In the genomic region with DNA sequence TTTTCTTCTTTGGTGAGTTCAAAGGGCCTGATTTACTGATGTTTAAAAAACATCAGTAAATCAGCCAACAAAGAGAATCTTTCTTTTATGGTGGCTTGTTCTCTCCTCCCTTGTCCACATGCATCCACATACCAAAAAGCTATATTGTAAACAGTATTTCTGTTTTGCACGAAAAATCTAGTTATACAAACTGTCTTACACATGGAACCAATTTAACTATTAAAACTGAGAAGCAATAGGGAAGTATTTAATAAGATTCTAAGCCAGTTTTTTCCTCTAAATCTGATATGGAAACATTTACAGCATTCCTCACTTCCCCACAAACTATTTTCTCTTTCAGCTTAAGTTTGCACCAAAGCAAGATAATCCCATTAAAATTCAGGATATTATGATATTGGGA, we compare ENCODE assay signal across 14 cellular contexts.
DNase-seq lines count a peak whose midpoint lies in the region; ATAC-seq and TF ChIP-seq lines count a peak whose summit lies in the region.
"Had no signal": no experiment of that assay in that cellular context is flagged by ENCODE, and none has a peak within 500 bp of the region (broad histone marks: within the 10 kb centered on the region; RNA-seq: fewer than 3 reads in every experiment).

No MANE protein-coding gene starts in this region.

- WGBS in hepatocyte (ENCODE audit: low lambda C conversion rate, missing lambda C conversion rate): 47% methylated on average over 1 of the region's 1 CpG

- no peaks in the 10 kb centered on the region for H3K9me3 Mint-ChIP-seq in activated CD8-positive, alpha-beta memory T cell treated with anti-CD3 and anti-CD28 coated beads, Interleukin-2, amount 10 ng/mL, durations not matched to agents 7 days and 5 days (ENCODE audit: low read depth)
- H3K9me3 Mint-ChIP-seq in activated CD8-positive, alpha-beta T cell treated with anti-CD3 and anti-CD28 coated beads for 36 hours: no peaks in the 10 kb centered on the region
- no peaks in the 10 kb centered on the region for H3K9me3 Mint-ChIP-seq in stimulated activated memory B cell treated with anti-CD40 and anti-IgM and Interleukin-4, amounts not matched to agents 10 μg/mL and 1 μg/mL and 100 μg/mL, for 72 hours

- H3K9me2 ChIP-seq in hepatocyte (replicated peaks; ENCODE audit: insufficient read depth): no peaks in the 10 kb centered on the region

- H3K36me3 Mint-ChIP-seq in activated CD8-positive, alpha-beta memory T cell treated with anti-CD3 and anti-CD28 coated beads, Interleukin-2, amount 10 ng/mL, durations not matched to agents 7 days and 5 days: peaks cover 17% of the 10 kb centered on the region
- peaks cover 6% of the 10 kb centered on the region for H3K36me3 Mint-ChIP-seq in activated CD8-positive, alpha-beta T cell treated with anti-CD3 and anti-CD28 coated beads for 36 hours (ENCODE audit: low read depth)
- H3K36me3 Mint-ChIP-seq in stimulated activated memory B cell treated with anti-CD40 and anti-IgM and Interleukin-4, amounts not matched to agents 10 μg/mL and 1 μg/mL and 100 μg/mL, for 72 hours: no peaks in the 10 kb centered on the region

- no peaks in the 10 kb centered on the region for H3K36me3 ChIP-seq in hepatocyte (replicated peaks; ENCODE audit: insufficient read depth, low read depth)
- H3K36me3 ChIP-seq in tibial artery: no peaks in the 10 kb centered on the region

- no peak for ATAC-seq in activated CD8-positive, alpha-beta memory T cell treated with anti-CD3 and anti-CD28 coated beads, Interleukin-2, amount 10 ng/mL, durations not matched to agents 7 days and 5 days
- no peak for ATAC-seq in activated CD8-positive, alpha-beta T cell treated with anti-CD3 and anti-CD28 coated beads for 36 hours
- ATAC-seq in stimulated activated memory B cell treated with anti-CD40 and anti-IgM and Interleukin-4, amounts not matched to agents 10 μg/mL and 1 μg/mL and 100 μg/mL, for 72 hours: no peak
- ATAC-seq in HG02973 (IDR thresholded peaks at IDR 0.05; ENCODE audit: unreplicated experiment) (no peak), GM19324 (IDR thresholded peaks at IDR 0.05; ENCODE audit: low FRiP score, unreplicated experiment) (no peak)

- H3K79me2 ChIP-seq in hepatocyte: peaks cover 10% of the 10 kb centered on the region

- peaks cover 14% of the 10 kb centered on the region for H3K27me3 Mint-ChIP-seq in activated CD8-positive, alpha-beta memory T cell treated with anti-CD3 and anti-CD28 coated beads, Interleukin-2, amount 10 ng/mL, durations not matched to agents 7 days and 5 days
- no peaks in the 10 kb centered on the region for H3K27me3 Mint-ChIP-seq in activated CD8-positive, alpha-beta T cell treated with anti-CD3 and anti-CD28 coated beads for 36 hours
- H3K27me3 Mint-ChIP-seq in stimulated activated memory B cell treated with anti-CD40 and anti-IgM and Interleukin-4, amounts not matched to agents 10 μg/mL and 1 μg/mL and 100 μg/mL, for 72 hours: peaks cover 10% of the 10 kb centered on the region

- intact Hi-C loops in activated CD8-positive, alpha-beta T cell treated with anti-CD3 and anti-CD28 coated beads for 36 hours (cut with micrococcal nuclease): loop anchor here (5.0 to 10.0 kb wide), 4 partner anchors 63 to 313 kb away; no protein-coding TSS in a partner anchor
- intact Hi-C loops in tibial artery (cut with DNase I; ENCODE audit: low total_unique reads): loop anchor here (5.0 kb wide), 1 partner anchor 328 kb away; no protein-coding TSS in a partner anchor

- no peak overlapping the region for H2AFZ ChIP-seq in hepatocyte

- H3K4me3 ChIP-seq in hepatocyte: no peak overlapping the region
- no peak overlapping the region for H3K4me3 ChIP-seq in tibial artery

- H4K20me1 ChIP-seq in hepatocyte (ENCODE audit: insufficient read depth, poor library complexity, severe bottlenecking): peaks cover 6% of the 10 kb centered on the region

- no peak for DNase-seq in activated CD8-positive, alpha-beta memory T cell treated with anti-CD3 and anti-CD28 coated beads, Interleukin-2, amount 10 ng/mL, durations not matched to agents 7 days and 5 days
- no peak for DNase-seq in activated CD8-positive, alpha-beta memory T cell treated with anti-CD3 and anti-CD28 coated beads, Interleukin-2, amount 50 U/mL, for 48 hours
- DNase-seq in activated CD8-positive, alpha-beta T cell treated with anti-CD3 and anti-CD28 coated beads for 36 hours: no peak
- DNase-seq in hepatocyte (ENCODE audit: low spot score): no peak
- DNase-seq in tibial artery: no peak
- DNase-seq: ACHN; activated CD4-positive, alpha-beta T cell treated with anti-CD3 and anti-CD28 coated beads for 1 hour; islet precursor cell; NCI-H146; NCI-H69; SHP77 treated with DMSO at 0.1 percent for 48 hours had no signal

- H3K4me2 ChIP-seq in hepatocyte: peak overlapping the region; percentile 97

- H3K4me1 ChIP-seq in hepatocyte (ENCODE audit: insufficient read depth) (peaks cover 4% of the 10 kb centered on the region), tibial artery (peaks cover 0 to 19% (median 8%) of the 10 kb centered on the region in 4 donors)

- peaks cover 65% of the 10 kb centered on the region for H3K4me1 Mint-ChIP-seq in activated CD8-positive, alpha-beta memory T cell treated with anti-CD3 and anti-CD28 coated beads, Interleukin-2, amount 10 ng/mL, durations not matched to agents 7 days and 5 days
- peaks cover 51% of the 10 kb centered on the region for H3K4me1 Mint-ChIP-seq in activated CD8-positive, alpha-beta T cell treated with anti-CD3 and anti-CD28 coated beads for 36 hours (ENCODE audit: low read depth)
- peaks cover 29% of the 10 kb centered on the region for H3K4me1 Mint-ChIP-seq in stimulated activated memory B cell treated with anti-CD40 and anti-IgM and Interleukin-4, amounts not matched to agents 10 μg/mL and 1 μg/mL and 100 μg/mL, for 72 hours

- no peak for TF ChIP-seq CTCF in activated CD8-positive, alpha-beta T cell treated with anti-CD3 and anti-CD28 coated beads for 36 hours (IDR thresholded peaks at IDR 0.05)
- TF ChIP-seq CTCF in hepatocyte (IDR thresholded peaks at IDR 0.05; ENCODE audit: poor library complexity) (no peak), tibial artery (IDR thresholded peaks at IDR 0.05) (no peak)

- peak overlapping the region; percentile 96 for H3K27ac Mint-ChIP-seq in activated CD8-positive, alpha-beta memory T cell treated with anti-CD3 and anti-CD28 coated beads, Interleukin-2, amount 10 ng/mL, durations not matched to agents 7 days and 5 days
- peak overlapping the region; percentile 85 for H3K27ac Mint-ChIP-seq in activated CD8-positive, alpha-beta T cell treated with anti-CD3 and anti-CD28 coated beads for 36 hours
- peak overlapping the region; percentile 65 for H3K27ac Mint-ChIP-seq in stimulated activated memory B cell treated with anti-CD40 and anti-IgM and Interleukin-4, amounts not matched to agents 10 μg/mL and 1 μg/mL and 100 μg/mL, for 72 hours

- H3K4me3 Mint-ChIP-seq in activated CD8-positive, alpha-beta memory T cell treated with anti-CD3 and anti-CD28 coated beads, Interleukin-2, amount 10 ng/mL, durations not matched to agents 7 days and 5 days: peak overlapping the region; percentile 86
- peak overlapping the region; percentile 73 for H3K4me3 Mint-ChIP-seq in activated CD8-positive, alpha-beta T cell treated with anti-CD3 and anti-CD28 coated beads for 36 hours
- H3K4me3 Mint-ChIP-seq in stimulated activated memory B cell treated with anti-CD40 and anti-IgM and Interleukin-4, amounts not matched to agents 10 μg/mL and 1 μg/mL and 100 μg/mL, for 72 hours: peak overlapping the region; percentile 54

- H3K27me3 ChIP-seq in hepatocyte: peaks cover 44% of the 10 kb centered on the region
- no peaks in the 10 kb centered on the region for H3K27me3 ChIP-seq in tibial artery

- POLR2A ChIA-PET in activated CD8-positive, alpha-beta T cell treated with anti-CD3 and anti-CD28 coated beads for 36 hours (lab: Charles Lee): interaction anchor here (0.6 to 1.2 kb wide), 5 partner anchors 35 to 327 kb away, joined by 3 to 4 read pairs (median 4); no protein-coding TSS in a partner anchor

- no peaks in the 10 kb centered on the region for H3K9me3 ChIP-seq in hepatocyte (ENCODE audit: low read depth)
- H3K9me3 ChIP-seq in tibial artery: no peaks in the 10 kb centered on the region

- H3K27ac ChIP-seq in hepatocyte: no peak overlapping the region
- H3K27ac ChIP-seq in tibial artery: no peak overlapping the region

- CTCF ChIA-PET in activated CD8-positive, alpha-beta memory T cell treated with anti-CD3 and anti-CD28 coated beads, Interleukin-2, amount 10 ng/mL, durations not matched to agents 7 days and 5 days (lab: Charles Lee): interaction anchor here (1.2 to 3.2 kb wide), 4 partner anchors 9 to 327 kb away, joined by 4 to 15 read pairs (median 9); no protein-coding TSS in a partner anchor
- CTCF ChIA-PET in activated CD8-positive, alpha-beta T cell treated with anti-CD3 and anti-CD28 coated beads for 36 hours (lab: Charles Lee): interaction anchor here (0.8 to 2.4 kb wide), 5 partner anchors 61 to 328 kb away, joined by 3 to 10 read pairs (median 4); no protein-coding TSS in a partner anchor
